ENCODE assay signal across 26 cellular contexts in genomic region chr3:144275005-144275404, GRCh38.
DNase-seq lines count a peak whose midpoint lies in the region; ATAC-seq, FAIRE-seq and TF ChIP-seq lines count a peak whose summit lies in the region.
"Had no signal": no experiment of that assay in that cellular context is flagged by ENCODE, and none has a peak within 500 bp of the region (broad histone marks: within the 10 kb centered on the region; RNA-seq: fewer than 3 reads in every experiment).

No MANE protein-coding gene starts in this region.

- H3K4me2 ChIP-seq in HepG2 (ENCODE audit: low read depth, low read length), result no peak overlapping the region
- H3K4me2 ChIP-seq: GM23338 had no signal

- H3K27me3 Mint-ChIP-seq in stimulated activated naive B cell treated with anti-CD40 and anti-IgM and Interleukin-4, amounts not matched to agents 10 μg/mL and 1 μg/mL and 100 μg/mL, for 72 hours, result peaks cover 0 to 4% of the 10 kb centered on the region in 2 donors

- BruUV-seq in HepG2 (replicated peaks; lab: Mats Ljungman, UMichigan), result no TSS peak

- H3K79me2 ChIP-seq in HepG2 (ENCODE audit: insufficient read depth, low read length), result no peaks in the 10 kb centered on the region

- intact Hi-C loops in HepG2 (cut with micrococcal nuclease; ENCODE audit: unreplicated experiment), result no loop called here

- in situ Hi-C loops in HepG2 (cut with HindIII; ENCODE audit: extremely low pct_ligation_motif_present, low pct_unique_long_range_greater_than_20kb), result no loop called here

- H3K9me3 ChIP-seq in HepG2 (ENCODE audit: low read length), result no peaks in the 10 kb centered on the region
- H3K9me3 ChIP-seq: HAP-1, SJSA1 had no signal

- FAIRE-seq in HepG2 (lab: Jason Lieb, UNC), result no peak
- FAIRE-seq: GM12891, K562 had no signal

- peak; percentile 38 for ATAC-seq in GM18502 (IDR thresholded peaks at IDR 0.05; ENCODE audit: poor library complexity, unreplicated experiment)
- peak; percentile 40 for ATAC-seq in HG02884 (IDR thresholded peaks at IDR 0.05; ENCODE audit: unreplicated experiment)
- no peak for ATAC-seq in HG02610 (IDR thresholded peaks at IDR 0.05; ENCODE audit: unreplicated experiment)
- ATAC-seq in HepG2, result no peak
- ATAC-seq in stimulated activated naive B cell treated with anti-CD40 and anti-IgM and Interleukin-4, amounts not matched to agents 10 μg/mL and 1 μg/mL and 100 μg/mL, for 72 hours (replicated peaks), result no peak
- ATAC-seq: CD8-positive, alpha-beta T cell; GM23338; K562; PC-3; Right ventricle myocardium inferior; T-cell had no signal

- no peak for TF ChIP-seq POLR2A in HepG2 (IDR thresholded peaks at IDR 0.05; ENCODE audit: insufficient read depth in 1 of 2, low read depth in 2 of 2, low read length in 2 of 2)

- no peaks in the 10 kb centered on the region for H3K36me3 Mint-ChIP-seq in stimulated activated naive B cell treated with anti-CD40 and anti-IgM and Interleukin-4, amounts not matched to agents 10 μg/mL and 1 μg/mL and 100 μg/mL, for 72 hours
- H3K36me3 Mint-ChIP-seq: CD8-positive, alpha-beta T cell; T-cell had no signal

- POLR2A ChIA-PET in HepG2 (lab: Yijun Ruan, JAX), result no interaction called here

- no peak for TF ChIP-seq RAD21 in HepG2 (CRISPR knock-in tag; IDR thresholded peaks at IDR 0.05)

- H3K36me3 ChIP-seq in HepG2 (replicated peaks in 1 of 2; ENCODE audit: control insufficient read depth in 1 of 2, insufficient read depth in 2 of 2, low read length in 2 of 2), result no peaks in the 10 kb centered on the region
- H3K36me3 ChIP-seq: HAP-1, SJSA1 had no signal

- CTCF ChIA-PET in HepG2 (lab: Yijun Ruan, JAX; ENCODE audit: low intra/inter-chr PET ratio, low total read pairs), result no interaction called here

- no peak overlapping the region for H3K4me3 ChIP-seq in HepG2 (replicated peaks in 1 of 3; ENCODE audit: insufficient read depth in 1 of 3, low read depth in 2 of 3, low read length in 3 of 3)
- H3K4me3 ChIP-seq: GM23338, HAP-1, K562, SJSA1 had no signal

- no peak for TF ChIP-seq EP300 in HepG2 (IDR thresholded peaks at IDR 0.05; ENCODE audit: low read depth in 2 of 2, low read length in 2 of 2)
- no peak for TF ChIP-seq EP300 in HepG2 (CRISPR knock-in tag; IDR thresholded peaks at IDR 0.05; ENCODE audit: borderline replicate concordance)

- no peak overlapping the region for H3K27ac ChIP-seq in HepG2 (ENCODE audit: extremely low read length, insufficient read depth, low read length)
- H3K27ac ChIP-seq: C4-2B, SJSA1 had no signal

- H2AFZ ChIP-seq in HepG2 (ENCODE audit: low read length), result no peak overlapping the region
- H2AFZ ChIP-seq: GM23338 had no signal

- no peak for TF ChIP-seq CTCF in HepG2 (CRISPR knock-in tag; IDR thresholded peaks at IDR 0.05)

- H3K27me3 ChIP-seq in HepG2 (ENCODE audit: control insufficient read depth in 1 of 2, insufficient read depth in 2 of 2, low read length in 2 of 2), result no peaks in the 10 kb centered on the region
- H3K27me3 ChIP-seq: SJSA1 had no signal

- H3K4me1 ChIP-seq in HepG2 (ENCODE audit: insufficient read depth, low read length), result no peaks in the 10 kb centered on the region
- H3K4me1 ChIP-seq: SJSA1 had no signal

- H3K9ac ChIP-seq in HepG2 (ENCODE audit: insufficient read depth, low read depth, low read length), result no peak overlapping the region

- no peak overlapping the region for H3K4me3 Mint-ChIP-seq in stimulated activated naive B cell treated with anti-CD40 and anti-IgM and Interleukin-4, amounts not matched to agents 10 μg/mL and 1 μg/mL and 100 μg/mL, for 72 hours
- H3K4me3 Mint-ChIP-seq: CD8-positive, alpha-beta T cell; GM23338; HFFc6; T-cell; T-helper 2 cell treated with Interferon-gamma antibody and Interleukin-4, amounts not matched to agents 5 μg/mL and 100 μg/mL, for 36 hours had no signal

- H3K4me1 Mint-ChIP-seq in stimulated activated naive B cell treated with anti-CD40 and anti-IgM and Interleukin-4, amounts not matched to agents 10 μg/mL and 1 μg/mL and 100 μg/mL, for 72 hours, result peaks cover 5 to 6% of the 10 kb centered on the region in 2 donors

- no peaks in the 10 kb centered on the region for H3K9me3 Mint-ChIP-seq in stimulated activated naive B cell treated with anti-CD40 and anti-IgM and Interleukin-4, amounts not matched to agents 10 μg/mL and 1 μg/mL and 100 μg/mL, for 72 hours
- H3K9me3 Mint-ChIP-seq: CD8-positive, alpha-beta T cell; GM23338; T-cell; T-helper 2 cell treated with Interferon-gamma antibody and Interleukin-4, amounts not matched to agents 5 μg/mL and 100 μg/mL, for 36 hours had no signal

- DNase-seq in OCI-M1 (lab: John Stamatoyannopoulos, UW) (peak; percentile 6), DMS 273 treated with DMSO at 0.1 percent for 48 hours (lab: John Stamatoyannopoulos, UW) (no peak), HepG2 (ENCODE audit: low spot score) (no peak)
- DNase-seq in stimulated activated naive B cell treated with anti-CD40 and anti-IgM and Interleukin-4, amounts not matched to agents 10 μg/mL and 1 μg/mL and 100 μg/mL, for 72 hours, result no peak
- DNase-seq: CD8-positive, alpha-beta T cell; DMS153; HFFc6; NCI-H1105 treated with DMSO at 0.1 percent for 48 hours; NCI-H146; NCI-H1930; NCI-H2107; NCI-H524; NCI-H748 treated with DMSO at 0.1 percent for 48 hours; PC-3; T-cell had no signal

- no peaks in the 10 kb centered on the region for H4K20me1 ChIP-seq in HepG2 (ENCODE audit: insufficient read depth, low read length)

- no peak overlapping the region for H3K27ac Mint-ChIP-seq in stimulated activated naive B cell treated with anti-CD40 and anti-IgM and Interleukin-4, amounts not matched to agents 10 μg/mL and 1 μg/mL and 100 μg/mL, for 72 hours
- H3K27ac Mint-ChIP-seq: CD8-positive, alpha-beta T cell; HFFc6; T-cell; T-helper 2 cell treated with Interferon-gamma antibody and Interleukin-4, amounts not matched to agents 5 μg/mL and 100 μg/mL, for 36 hours had no signal

TF ChIP-seq in HepG2, 621 proteins besides CTCF, POLR2A, EP300 and RAD21:
- no peak for TF ChIP-seq DDIT3 (CRISPR knock-in tag; IDR thresholded peaks at IDR 0.05)
- no peak for TF ChIP-seq ZSCAN21 (CRISPR knock-in tag; IDR thresholded peaks at IDR 0.05; ENCODE audit: borderline replicate concordance)
- no peak for TF ChIP-seq AHR (CRISPR knock-in tag; IDR thresholded peaks at IDR 0.05)
- TF ChIP-seq ZNF30 (CRISPR knock-in tag; IDR thresholded peaks at IDR 0.05), result no peak
TF ChIP-seq in HepG2: peak in this region for 0.

Comparison
In these comparisons a context has a peak if more than half of its experiments do, and no peak if none do; other contexts are left out.
1. ATAC-seq: peak in GM18502 (single experiment) and HG02884 (single experiment); none in HG02610 (single experiment), HepG2 (single experiment) and stimulated activated naive B cell treated with anti-CD40 and anti-IgM and Interleukin-4, amounts not matched to agents 10 μg/mL and 1 μg/mL and 100 μg/mL, for 72 hours (0 of 2).